In genomic region chr15:60634815-60635214, GRCh38 we compare ENCODE assay signal across 12 cellular contexts.
A peak's percentile ranks its signal among the peaks of the same experiment; 100 is the strongest.
DNase-seq lines count a peak whose midpoint lies in the region; ATAC-seq and TF ChIP-seq lines count a peak whose summit lies in the region.
"Had no signal": no experiment of that assay in that cellular context is flagged by ENCODE, and none has a peak within 500 bp of the region (broad histone marks: within the 10 kb centered on the region; RNA-seq: fewer than 3 reads in every experiment).

No MANE protein-coding gene starts in this region.

- DNase-seq in WTC11 (ENCODE audit: low spot score) (no peak), renal cortical epithelial cell (ENCODE audit: low read depth) (peak; percentile 36), vagina (ENCODE audit: extremely low spot score in 2 of 2) (no peak)
- DNase-seq in activated CD8-positive, alpha-beta T cell treated with anti-CD3 and anti-CD28 coated beads for 36 hours, result no peak
- DNase-seq: activated CD4-positive, alpha-beta T cell treated with anti-CD3 and anti-CD28 coated beads, Interleukin-2, amount 10 ng/mL, durations not matched to agents 7 days and 5 days; immature natural killer cell; NCI-H446 treated with DMSO at 0.1 percent for 48 hours had no signal

- no peak overlapping the region for H3K4me3 Mint-ChIP-seq in WTC11
- no peak overlapping the region for H3K4me3 Mint-ChIP-seq in activated CD8-positive, alpha-beta T cell treated with anti-CD3 and anti-CD28 coated beads for 36 hours
- H3K4me3 Mint-ChIP-seq: activated CD4-positive, alpha-beta T cell treated with anti-CD3 and anti-CD28 coated beads, Interleukin-2, amount 10 ng/mL, durations not matched to agents 7 days and 5 days; nephron had no signal

- H3K36me3 ChIP-seq in HUES48 (ENCODE audit: control insufficient read depth, insufficient read depth, low read length), result no peaks in the 10 kb centered on the region
- no peaks in the 10 kb centered on the region for H3K36me3 ChIP-seq in vagina

- POLR2A ChIA-PET in WTC11 (lab: Charles Lee), result interaction anchor here (0.6 to 1.1 kb wide), 2 partner anchors 45 to 552 kb away, joined by 4 to 6 read pairs; no protein-coding TSS in a partner anchor
- POLR2A ChIA-PET in activated CD8-positive, alpha-beta T cell treated with anti-CD3 and anti-CD28 coated beads for 36 hours (lab: Charles Lee), result no interaction called here

- peak overlapping the region; percentile 38; the same call in 1 of the 2 replicates for H3K27ac Mint-ChIP-seq in WTC11
- H3K27ac Mint-ChIP-seq in activated CD8-positive, alpha-beta T cell treated with anti-CD3 and anti-CD28 coated beads for 36 hours, result no peak overlapping the region
- H3K27ac Mint-ChIP-seq: activated CD4-positive, alpha-beta T cell treated with anti-CD3 and anti-CD28 coated beads, Interleukin-2, amount 10 ng/mL, durations not matched to agents 7 days and 5 days; nephron had no signal

- no peaks in the 10 kb centered on the region for H3K27me3 Mint-ChIP-seq in WTC11 (ENCODE audit: low read depth)
- no peaks in the 10 kb centered on the region for H3K27me3 Mint-ChIP-seq in activated CD8-positive, alpha-beta T cell treated with anti-CD3 and anti-CD28 coated beads for 36 hours

- no peaks in the 10 kb centered on the region for H3K27me3 ChIP-seq in HUES48 (ENCODE audit: control insufficient read depth, insufficient read depth, low read length)
- no peaks in the 10 kb centered on the region for H3K27me3 ChIP-seq in vagina

- CTCF ChIA-PET in WTC11 (lab: Charles Lee), result interaction anchor here (1.1 kb wide), 1 partner anchor 282 kb away, joined by 4 read pairs; no protein-coding TSS in a partner anchor
- CTCF ChIA-PET in activated CD8-positive, alpha-beta T cell treated with anti-CD3 and anti-CD28 coated beads for 36 hours (lab: Charles Lee), result interaction anchor here (1.4 kb wide), 2 partner anchors 15 to 282 kb away, joined by 3 to 5 read pairs; no protein-coding TSS in a partner anchor

- intact Hi-C loops in vagina (cut with DNase I), result no loop called here
- intact Hi-C loops in activated CD8-positive, alpha-beta T cell treated with anti-CD3 and anti-CD28 coated beads for 36 hours (cut with micrococcal nuclease), result no loop called here

- no peak for TF ChIP-seq POLR2A in vagina (IDR thresholded peaks at IDR 0.05)

- no peaks in the 10 kb centered on the region for H3K36me3 Mint-ChIP-seq in WTC11
- no peaks in the 10 kb centered on the region for H3K36me3 Mint-ChIP-seq in activated CD8-positive, alpha-beta T cell treated with anti-CD3 and anti-CD28 coated beads for 36 hours (ENCODE audit: low read depth)
- H3K36me3 Mint-ChIP-seq: immature natural killer cell had no signal

- ATAC-seq in GM18511 (IDR thresholded peaks at IDR 0.05; ENCODE audit: unreplicated experiment), result peak; percentile 60
- ATAC-seq in WTC11, result no peak
- no peak for ATAC-seq in GM21447 (IDR thresholded peaks at IDR 0.05; ENCODE audit: unreplicated experiment)
- ATAC-seq in activated CD8-positive, alpha-beta T cell treated with anti-CD3 and anti-CD28 coated beads for 36 hours, result no peak
- ATAC-seq in GM19463 (IDR thresholded peaks at IDR 0.05; ENCODE audit: unreplicated experiment), result no peak

- no peak overlapping the region for H3K4me3 ChIP-seq in HUES48 (ENCODE audit: low read depth, low read length)
- H3K4me3 ChIP-seq in vagina, result no peak overlapping the region

- no peaks in the 10 kb centered on the region for H3K9me3 Mint-ChIP-seq in WTC11
- H3K9me3 Mint-ChIP-seq in activated CD8-positive, alpha-beta T cell treated with anti-CD3 and anti-CD28 coated beads for 36 hours, result no peaks in the 10 kb centered on the region
- H3K9me3 Mint-ChIP-seq: activated CD4-positive, alpha-beta T cell treated with anti-CD3 and anti-CD28 coated beads, Interleukin-2, amount 10 ng/mL, durations not matched to agents 7 days and 5 days; immature natural killer cell; nephron had no signal

- no peak overlapping the region for H3K9ac ChIP-seq in HUES48 (ENCODE audit: low read depth, low read length)

- peak overlapping the region; percentile 76 for H3K27ac ChIP-seq in HUES48 (ENCODE audit: low read depth, low read length)
- no peak overlapping the region for H3K27ac ChIP-seq in vagina

- H3K4me1 Mint-ChIP-seq in WTC11, result peaks cover 37% of the 10 kb centered on the region
- H3K4me1 Mint-ChIP-seq in activated CD8-positive, alpha-beta T cell treated with anti-CD3 and anti-CD28 coated beads for 36 hours (ENCODE audit: low read depth), result peaks cover 7% of the 10 kb centered on the region
- H3K4me1 Mint-ChIP-seq: nephron had no signal

- H3K4me1 ChIP-seq in HUES48 (ENCODE audit: control insufficient read depth, insufficient read depth, low read length), result peaks cover 15% of the 10 kb centered on the region
- H3K4me1 ChIP-seq in vagina, result no peaks in the 10 kb centered on the region

- no peak for TF ChIP-seq CTCF in WTC11 (IDR thresholded peaks at IDR 0.05)
- no peak for TF ChIP-seq CTCF in vagina (IDR thresholded peaks at IDR 0.05)
- TF ChIP-seq CTCF in activated CD8-positive, alpha-beta T cell treated with anti-CD3 and anti-CD28 coated beads for 36 hours (IDR thresholded peaks at IDR 0.05), result no peak

- H3K9me3 ChIP-seq in HUES48 (ENCODE audit: control insufficient read depth, insufficient read depth, low read length), result no peaks in the 10 kb centered on the region
- no peaks in the 10 kb centered on the region for H3K9me3 ChIP-seq in vagina

TF ChIP-seq in WTC11, 78 proteins besides CTCF, POLR2A, EP300 and RAD21:
- TF ChIP-seq NFE2L1 (CRISPR knock-in tag; IDR thresholded peaks at IDR 0.05) (no peak), NR2C2 (CRISPR knock-in tag; IDR thresholded peaks at IDR 0.05) (no peak), ZNF423 (CRISPR knock-in tag; IDR thresholded peaks at IDR 0.05) (no peak), ELF4 (CRISPR knock-in tag; IDR thresholded peaks at IDR 0.05; ENCODE audit: low read depth) (no peak), IRF2 (CRISPR knock-in tag; IDR thresholded peaks at IDR 0.05; ENCODE audit: borderline replicate concordance, low read depth) (no peak), PRRX2 (CRISPR knock-in tag; IDR thresholded peaks at IDR 0.05) (no peak), CREM (CRISPR knock-in tag; IDR thresholded peaks at IDR 0.05) (no peak), ZNF396 (CRISPR knock-in tag; IDR thresholded peaks at IDR 0.05; ENCODE audit: borderline replicate concordance) (no peak)
TF ChIP-seq in WTC11: peak in this region for 0.
